14 cellular contexts compared by ENCODE assay signal in genomic region chr5:14242447-14242846, GRCh38.
DNase-seq lines count a peak whose midpoint lies in the region; ATAC-seq and TF ChIP-seq lines count a peak whose summit lies in the region.
"Had no signal": no experiment of that assay in that cellular context is flagged by ENCODE, and none has a peak within 500 bp of the region (broad histone marks: within the 10 kb centered on the region; RNA-seq: fewer than 3 reads in every experiment).

No MANE protein-coding gene starts in this region.

- no peak overlapping the region for H3K18ac ChIP-seq in trophoblast cell (ENCODE audit: low read length)

- no peaks in the 10 kb centered on the region for H3K36me3 ChIP-seq in left ventricle myocardium inferior
- H3K36me3 ChIP-seq in heart left ventricle, result no peaks in the 10 kb centered on the region
- H3K36me3 ChIP-seq in Panc1 (ENCODE audit: control insufficient read depth, insufficient read depth, low read length), result no peaks in the 10 kb centered on the region; the same call in 1 of the 2 replicates
- peaks cover 0 to 3% of the 10 kb centered on the region in 2 experiments for H3K36me3 ChIP-seq in trophoblast cell (ENCODE audit: control insufficient read depth in 1 of 2, insufficient read depth in 2 of 2, low read length in 2 of 2)
- no peaks in the 10 kb centered on the region for H3K36me3 ChIP-seq in gastroesophageal sphincter
- no peaks in the 10 kb centered on the region for H3K36me3 ChIP-seq in hepatocyte (replicated peaks; ENCODE audit: insufficient read depth, low read depth)
- H3K36me3 ChIP-seq: BLaER1 had no signal

- H3K4me1 ChIP-seq in left ventricle myocardium inferior (peaks cover 99% of the 10 kb centered on the region), heart left ventricle (peaks cover 0 to 79% (median 35%) of the 10 kb centered on the region in 12 donors), Panc1 (ENCODE audit: control insufficient read depth, insufficient read depth, low read length) (peaks cover 100% of the 10 kb centered on the region), trophoblast cell (ENCODE audit: control insufficient read depth in 1 of 2, insufficient read depth in 2 of 2, low read length in 2 of 2) (peaks cover 12 to 13% of the 10 kb centered on the region in 2 experiments), gastroesophageal sphincter (peaks cover 19 to 97% (median 24%) of the 10 kb centered on the region in 3 donors), hepatocyte (ENCODE audit: insufficient read depth) (no peaks in the 10 kb centered on the region)

- H2AK5ac ChIP-seq in trophoblast cell (ENCODE audit: low read length), result no peak overlapping the region

- H2BK12ac ChIP-seq in trophoblast cell (ENCODE audit: low read length), result no peak overlapping the region

- no peaks in the 10 kb centered on the region for H3K9me3 Mint-ChIP-seq in chondrocyte (ENCODE audit: low read depth)

- H3K4ac ChIP-seq in trophoblast cell (ENCODE audit: low read depth, low read length), result peak overlapping the region; percentile 94

- no peak overlapping the region for H3K14ac ChIP-seq in trophoblast cell (ENCODE audit: low read length)

- no peaks in the 10 kb centered on the region for H3K36me3 Mint-ChIP-seq in chondrocyte (ENCODE audit: low read depth)
- H3K36me3 Mint-ChIP-seq: CD8-positive, alpha-beta memory T cell had no signal

- ATAC-seq in heart left ventricle (no peak), Panc1 (no peak), gastroesophageal sphincter (no peak)
- ATAC-seq: GM12878 had no signal

- H2BK5ac ChIP-seq in trophoblast cell (ENCODE audit: low read depth, low read length, poor library complexity), result no peak overlapping the region

- POLR2A ChIA-PET in Panc1 (lab: Charles Lee), result interaction anchor here (0.6 kb wide), 1 partner anchor 95 kb away, joined by 3 read pairs; no protein-coding TSS in a partner anchor

- 77 to 96% (median 89%) methylated on average over 6 of the region's 6 CpGs for WGBS in heart left ventricle, 4 donors
- no CpG with 5 or more reads among the region's 6 CpGs for WGBS in trophoblast cell (ENCODE audit: extremely low coverage, insufficient coverage, insufficient read length)
- 85 to 100% methylated on average over 1 to 5 of the region's 6 CpGs for WGBS in gastroesophageal sphincter (ENCODE audit: low coverage in 1 of 2), 2 donors
- WGBS in hepatocyte (ENCODE audit: low lambda C conversion rate, missing lambda C conversion rate), result 94% methylated on average over 6 of the region's 6 CpGs

- H3K9me3 ChIP-seq in left ventricle myocardium inferior (replicated peaks) (no peaks in the 10 kb centered on the region), heart left ventricle (no peaks in the 10 kb centered on the region), Panc1 (ENCODE audit: control insufficient read depth, insufficient read depth, low read depth, low read length) (no peaks in the 10 kb centered on the region), trophoblast cell (ENCODE audit: insufficient read depth, low read depth, low read length) (no peaks in the 10 kb centered on the region), gastroesophageal sphincter (no peaks in the 10 kb centered on the region), hepatocyte (ENCODE audit: low read depth) (no peaks in the 10 kb centered on the region)
- H3K9me3 ChIP-seq: BLaER1 had no signal

- H4K91ac ChIP-seq in trophoblast cell (ENCODE audit: low read depth, low read length), result no peak overlapping the region

- H4K20me1 ChIP-seq in hepatocyte (ENCODE audit: insufficient read depth, poor library complexity, severe bottlenecking), result peaks cover 83% of the 10 kb centered on the region

- H3K4me1 Mint-ChIP-seq in chondrocyte (ENCODE audit: low read depth), result peaks cover 92% of the 10 kb centered on the region
- H3K4me1 Mint-ChIP-seq: CD8-positive, alpha-beta memory T cell had no signal

- H3K79me2 ChIP-seq in trophoblast cell (ENCODE audit: control insufficient read depth, insufficient read depth, low read length, poor library complexity) (peaks cover 16% of the 10 kb centered on the region), hepatocyte (peaks cover 96% of the 10 kb centered on the region)

- TF ChIP-seq CTCF in left ventricle myocardium inferior (IDR thresholded peaks at IDR 0.05; ENCODE audit: borderline replicate concordance) (no peak), heart left ventricle (IDR thresholded peaks at IDR 0.05) (no peak), Panc1 (IDR thresholded peaks at IDR 0.05) (peak; percentile 25; the same call in 1 of the 2 replicates), chondrocyte (IDR thresholded peaks at IDR 0.05) (no peak), gastroesophageal sphincter (IDR thresholded peaks at IDR 0.05) (no peak), hepatocyte (IDR thresholded peaks at IDR 0.05; ENCODE audit: poor library complexity) (no peak)

- no peak overlapping the region for H3K23ac ChIP-seq in trophoblast cell (ENCODE audit: low read length)

- CTCF ChIA-PET in Panc1 (lab: Charles Lee), result interaction anchor here (0.6 kb wide), 1 partner anchor 40 kb away, joined by 7 read pairs; no protein-coding TSS in a partner anchor

- H2AFZ ChIP-seq in trophoblast cell (ENCODE audit: insufficient read depth, low read length, poor library complexity) (no peak overlapping the region), hepatocyte (no peak overlapping the region)
- H2AFZ ChIP-seq: GM23248 had no signal

- no peak overlapping the region for H4K8ac ChIP-seq in trophoblast cell (ENCODE audit: low read depth, low read length)

- H3K27me3 Mint-ChIP-seq in chondrocyte (ENCODE audit: low read depth), result no peaks in the 10 kb centered on the region

- no peak for TF ChIP-seq EP300 in gastroesophageal sphincter (IDR thresholded peaks at IDR 0.05)

- H3K4me3 ChIP-seq in left ventricle myocardium inferior (no peak overlapping the region), heart left ventricle (no peak overlapping the region), Panc1 (ENCODE audit: low read depth in 2 of 2, low read length in 2 of 2) (no peak overlapping the region), trophoblast cell (ENCODE audit: low read depth, low read length) (no peak overlapping the region), gastroesophageal sphincter (no peak overlapping the region), hepatocyte (no peak overlapping the region)
- H3K4me3 ChIP-seq: BLaER1, GM12878, GM23248 had no signal

- peak overlapping the region; percentile 22 for H3K27ac Mint-ChIP-seq in chondrocyte (ENCODE audit: unreplicated experiment)
- H3K27ac Mint-ChIP-seq: CD8-positive, alpha-beta memory T cell had no signal

- H3K27ac ChIP-seq in left ventricle myocardium inferior (replicated peaks) (peak overlapping the region; percentile 50), heart left ventricle (peak overlapping the region in 2 of 12 donors; percentile 13), Panc1 (ENCODE audit: low read length) (peak overlapping the region; percentile 86), trophoblast cell (ENCODE audit: low read depth, low read length) (no peak overlapping the region), gastroesophageal sphincter (peak overlapping the region in 1 of 4 donors; percentile 4), hepatocyte (no peak overlapping the region)
- H3K27ac ChIP-seq: 22Rv1, BLaER1 had no signal

- H3K4me3 Mint-ChIP-seq in chondrocyte (ENCODE audit: unreplicated experiment), result no peak overlapping the region
- H3K4me3 Mint-ChIP-seq: CD8-positive, alpha-beta memory T cell had no signal

- DNase-seq in left ventricle myocardium inferior (no peak), heart left ventricle (no peak), Panc1 (ENCODE audit: low read depth, low spot score) (no peak), chondrocyte (ENCODE audit: low spot score) (no peak), trophoblast cell (no peak), NCI-H2227 treated with DMSO at 0.1 percent for 48 hours (lab: John Stamatoyannopoulos, UW) (no peak), hepatocyte (ENCODE audit: low spot score) (no peak)
- DNase-seq: CD8-positive, alpha-beta memory T cell; GM23248; H7 had no signal

- no peaks in the 10 kb centered on the region for H3K79me1 ChIP-seq in trophoblast cell (ENCODE audit: low read length)

- no peaks in the 10 kb centered on the region for H3K27me3 ChIP-seq in left ventricle myocardium inferior (ENCODE audit: low read depth)
- H3K27me3 ChIP-seq in heart left ventricle, result no peaks in the 10 kb centered on the region
- H3K27me3 ChIP-seq in Panc1 (ENCODE audit: control insufficient read depth, insufficient read depth, low read length), result no peaks in the 10 kb centered on the region
- no peaks in the 10 kb centered on the region for H3K27me3 ChIP-seq in trophoblast cell (ENCODE audit: insufficient read depth, low read length)
- no peaks in the 10 kb centered on the region for H3K27me3 ChIP-seq in gastroesophageal sphincter
- no peaks in the 10 kb centered on the region for H3K27me3 ChIP-seq in hepatocyte
- H3K27me3 ChIP-seq: BLaER1 had no signal

- TF ChIP-seq POLR2A in heart left ventricle (IDR thresholded peaks at IDR 0.05), result no peak
- TF ChIP-seq POLR2A in gastroesophageal sphincter (IDR thresholded peaks at IDR 0.05), result no peak

- BruUV-seq in Panc1 (replicated peaks; lab: Mats Ljungman, UMichigan), result no TSS peak

- H3K4me2 ChIP-seq in trophoblast cell (ENCODE audit: low read length) (no peak overlapping the region), hepatocyte (no peak overlapping the region)
- H3K4me2 ChIP-seq: BLaER1 had no signal

- no peak overlapping the region for H4K12ac ChIP-seq in trophoblast cell (ENCODE audit: low read depth, low read length)

- no peaks in the 10 kb centered on the region for H3K9me2 ChIP-seq in hepatocyte (replicated peaks; ENCODE audit: insufficient read depth)

- H2BK120ac ChIP-seq in trophoblast cell (ENCODE audit: insufficient read depth, low read length, poor library complexity), result no peak overlapping the region

- intact Hi-C loops in left ventricle myocardium inferior (cut with micrococcal nuclease) (no loop called here), heart left ventricle (cut with DNase I) (no loop called here), Panc1 (cut with micrococcal nuclease; ENCODE audit: unreplicated experiment) (no loop called here)

- in situ Hi-C loops in Panc1 (cut with HindIII; ENCODE audit: low pct_unique_long_range_greater_than_20kb, low sequenced_read_pairs), result no loop called here

- H3K9ac ChIP-seq in trophoblast cell (ENCODE audit: low read length), result no peak overlapping the region
- H3K9ac ChIP-seq: BLaER1, GM23248 had no signal

Comparison
In these comparisons a context has a peak if more than half of its experiments do, and no peak if none do; other contexts are left out.
1. H3K27ac ChIP-seq: peak in left ventricle myocardium inferior (single experiment) and Panc1 (single experiment); none in trophoblast cell (single experiment) and hepatocyte (single experiment).